Comparison of ENCODE assay signal across 12 cellular contexts in genomic region chr1:53376041-53376461, GRCh38. TPM values are rescaled to one million over a fixed set of nuclear protein-coding genes. Genes with fewer than 3 reads are reported as not detected.
DNase-seq lines count a peak whose midpoint lies in the region; TF ChIP-seq lines count a peak whose summit lies in the region.
"Had no signal": no experiment of that assay in that cellular context is flagged by ENCODE, and none has a peak within 500 bp of the region (broad histone marks: within the 10 kb centered on the region; RNA-seq: fewer than 3 reads in every experiment).

No MANE protein-coding gene starts in this region.

- POLR2A ChIA-PET in CD4-positive, alpha-beta memory T cell (lab: Charles Lee; ENCODE audit: partially characterized antibody), result no interaction called here

- CTCF ChIA-PET in CD4-positive, alpha-beta memory T cell (lab: Charles Lee; ENCODE audit: partially characterized antibody), result no interaction called here

- peak overlapping the region; percentile 85 for H3K4me3 Mint-ChIP-seq in glutamatergic neuron (ENCODE audit: unreplicated experiment)
- no peak overlapping the region for H3K4me3 Mint-ChIP-seq in CD4-positive, alpha-beta memory T cell
- H3K4me3 Mint-ChIP-seq: central memory CD8-positive, alpha-beta T cell; memory B cell had no signal

- H3K4me3 ChIP-seq in suprapubic skin, result no peak overlapping the region
- no peak overlapping the region for H3K4me3 ChIP-seq in CD4-positive, alpha-beta memory T cell (ENCODE audit: low read length in 2 of 2)
- H3K4me3 ChIP-seq: esophagus squamous epithelium, pancreas had no signal

- no peaks in the 10 kb centered on the region for H3K27me3 ChIP-seq in suprapubic skin
- no peaks in the 10 kb centered on the region for H3K27me3 ChIP-seq in CD4-positive, alpha-beta memory T cell (ENCODE audit: insufficient read depth, low read length)
- H3K27me3 ChIP-seq: pancreas had no signal

- WGBS in suprapubic skin, result 42% methylated on average over 12 of the region's 14 CpGs

- peaks cover 39% of the 10 kb centered on the region for H3K4me1 Mint-ChIP-seq in glutamatergic neuron (ENCODE audit: low read depth, unreplicated experiment)
- H3K4me1 Mint-ChIP-seq in CD4-positive, alpha-beta memory T cell, result peaks cover 0 to 2% (median 0%) of the 10 kb centered on the region in 4 donors
- H3K4me1 Mint-ChIP-seq: central memory CD8-positive, alpha-beta T cell; memory B cell had no signal

- peaks cover 5% of the 10 kb centered on the region for H3K36me3 Mint-ChIP-seq in glutamatergic neuron (ENCODE audit: unreplicated experiment)
- H3K36me3 Mint-ChIP-seq in CD4-positive, alpha-beta memory T cell, result no peaks in the 10 kb centered on the region
- H3K36me3 Mint-ChIP-seq: memory B cell had no signal

- H3K4me1 ChIP-seq in suprapubic skin, result no peaks in the 10 kb centered on the region
- no peaks in the 10 kb centered on the region for H3K4me1 ChIP-seq in CD4-positive, alpha-beta memory T cell (ENCODE audit: insufficient read depth, low read length)
- H3K4me1 ChIP-seq: esophagus squamous epithelium, pancreas had no signal

- no peak overlapping the region for H3K27ac ChIP-seq in suprapubic skin
- H3K27ac ChIP-seq in CD4-positive, alpha-beta memory T cell (ENCODE audit: low read depth, low read length), result no peak overlapping the region
- H3K27ac ChIP-seq: esophagus squamous epithelium, pancreas had no signal

- no peaks in the 10 kb centered on the region for H3K9me3 ChIP-seq in suprapubic skin
- no peaks in the 10 kb centered on the region for H3K9me3 ChIP-seq in CD4-positive, alpha-beta memory T cell (ENCODE audit: control insufficient read depth in 1 of 2, low read length in 2 of 2)
- H3K9me3 ChIP-seq: esophagus squamous epithelium, pancreas had no signal

- peak overlapping the region; percentile 96 for H3K27ac Mint-ChIP-seq in glutamatergic neuron (ENCODE audit: unreplicated experiment)
- H3K27ac Mint-ChIP-seq in CD4-positive, alpha-beta memory T cell, result no peak overlapping the region
- H3K27ac Mint-ChIP-seq: memory B cell had no signal

- TF ChIP-seq POLR2A in suprapubic skin (IDR thresholded peaks at IDR 0.05), result no peak

- H3K9me3 Mint-ChIP-seq in glutamatergic neuron (ENCODE audit: unreplicated experiment), result peaks cover 18% of the 10 kb centered on the region
- H3K9me3 Mint-ChIP-seq in CD4-positive, alpha-beta memory T cell, result no peaks in the 10 kb centered on the region
- H3K9me3 Mint-ChIP-seq: central memory CD8-positive, alpha-beta T cell; memory B cell had no signal

- no peaks in the 10 kb centered on the region for H3K36me3 ChIP-seq in suprapubic skin
- H3K36me3 ChIP-seq in CD4-positive, alpha-beta memory T cell (ENCODE audit: insufficient read depth, low read length), result no peaks in the 10 kb centered on the region
- H3K36me3 ChIP-seq: esophagus squamous epithelium, pancreas had no signal

- peak; percentile 0 for DNase-seq in activated gamma-delta T cell treated with Interleukin-2 at 50 U/mL for 16 hours
- no peak for DNase-seq in activated gamma-delta T cell (lab: John Stamatoyannopoulos, UW)
- DNase-seq in NCI-H524 (lab: John Stamatoyannopoulos, UW), result peak; percentile 97 to 99
- peak; percentile 85 for DNase-seq in glutamatergic neuron
- DNase-seq in suprapubic skin (ENCODE audit: low spot score in 2 of 2), result peak; percentile 51 to 77
- DNase-seq in NCI-H1105 treated with DMSO at 0.1 percent for 48 hours (lab: John Stamatoyannopoulos, UW), result no peak
- DNase-seq in CD4-positive, alpha-beta memory T cell, result no peak
- no peak for DNase-seq in glomerular visceral epithelial cell (ENCODE audit: extremely low spot score)
- DNase-seq: esophagus squamous epithelium had no signal

- intact Hi-C loops in CD4-positive, alpha-beta memory T cell (cut with micrococcal nuclease), result no loop called here

- peak; percentile 21 for TF ChIP-seq CTCF in glutamatergic neuron (IDR thresholded peaks at IDR 0.05; ENCODE audit: partially characterized antibody, unreplicated experiment)
- no peak for TF ChIP-seq CTCF in suprapubic skin (IDR thresholded peaks at IDR 0.05)

- H3K27me3 Mint-ChIP-seq in glutamatergic neuron (ENCODE audit: unreplicated experiment), result peaks cover 7% of the 10 kb centered on the region
- H3K27me3 Mint-ChIP-seq in CD4-positive, alpha-beta memory T cell, result peaks cover 1 to 2% of the 10 kb centered on the region in 2 donors

- TF ChIP-seq EP300 in suprapubic skin (IDR thresholded peaks at IDR 0.05), result no peak

RNA-seq across cellular contexts. Expression of gene LRP8, which starts 48.2 kb away (rescaled TPM):
- total RNA-seq in glutamatergic neuron (ENCODE audit: unreplicated experiment) (57.9 TPM), suprapubic skin (10 to 100 TPM in 1 of 4 donors, 1 to 10 TPM in 3; 2.8 to 11.8 (median 4.1) TPM)
- total RNA-seq in CD4-positive, alpha-beta memory T cell, result 10 to 100 TPM; 16.3 to 17.6 TPM
- polyA plus RNA-seq in CD4-positive, alpha-beta memory T cell, result 1 to 10 TPM in 1 of 2 donors, under 1 TPM in 1; 0.91 to 3.7 TPM

Comparison
In these comparisons a context has a peak if more than half of its experiments do, and no peak if none do; other contexts are left out.
1. DNase-seq: peak in activated gamma-delta T cell treated with Interleukin-2 at 50 U/mL for 16 hours (single experiment), NCI-H524 (2 of 2), glutamatergic neuron (single experiment) and suprapubic skin (2 of 2); none in activated gamma-delta T cell (single experiment), NCI-H1105 treated with DMSO at 0.1 percent for 48 hours (single experiment), CD4-positive, alpha-beta memory T cell (0 of 5) and glomerular visceral epithelial cell (single experiment).